In the genomic region with DNA sequence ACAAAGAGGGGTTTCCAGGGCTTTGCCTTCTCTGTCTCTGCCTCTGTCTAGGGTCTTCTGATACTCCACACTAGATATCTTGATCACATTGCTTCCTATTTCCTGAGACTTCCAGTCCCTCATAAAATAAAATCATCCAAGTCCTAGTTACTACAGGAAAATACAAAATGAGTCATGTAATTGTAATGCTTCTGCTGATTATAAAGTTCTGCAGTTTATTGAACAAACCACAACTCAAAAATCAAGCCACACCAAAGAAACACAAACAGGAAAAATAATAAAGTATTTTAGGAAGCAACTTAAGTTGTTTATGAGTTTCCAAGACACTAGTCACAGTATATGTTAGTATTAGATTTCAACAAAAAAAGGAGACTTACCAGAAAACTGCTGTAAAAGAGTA, we compare ENCODE assay signal across 19 cellular contexts.
"Had no signal": no experiment of that assay in that cellular context is flagged by ENCODE, and none has a peak within 500 bp of the region (broad histone marks: within the 10 kb centered on the region; RNA-seq: fewer than 3 reads in every experiment).

No MANE protein-coding gene starts in this region.

- H3K36me3 ChIP-seq: ascending aorta, cardiac muscle cell, lower lobe of right lung, upper lobe of right lung had no signal

- H3K27ac ChIP-seq: ascending aorta, cardiac muscle cell, foreskin keratinocyte, lower lobe of right lung, parathyroid adenoma, upper lobe of right lung had no signal

- H3K27me3 ChIP-seq: ascending aorta, cardiac muscle cell, foreskin keratinocyte, upper lobe of right lung had no signal

- H3K9ac ChIP-seq: parathyroid adenoma had no signal

- DNase-seq: activated CD4-positive, alpha-beta T cell treated with anti-CD3 and anti-CD28 coated beads, Interleukin-2, amount 10 ng/mL, durations not matched to agents 7 days and 5 days; activated CD8-positive, alpha-beta memory T cell treated with anti-CD3 and anti-CD28 coated beads, Interleukin-2, amount 50 U/mL, for 4 hours; activated CD8-positive, alpha-beta T cell treated with anti-CD3 and anti-CD28 coated beads, Interleukin-2, amount 10 ng/mL, durations not matched to agents 7 days and 5 days; activated effector memory CD4-positive, alpha-beta T cell treated with Interleukin-2 at 50 U/mL for 16 hours; activated naive CD4-positive, alpha-beta T cell treated with anti-CD3 and anti-CD28 coated beads, Interleukin-2, amount 50 U/mL, for 16 hours; activated T-cell treated with anti-CD3 and anti-CD28 coated beads, Interleukin-2, amount 50 U/mL, for 48 hours; glutamatergic neuron; hippocampal formation; islet precursor cell; lower lobe of right lung; stimulated activated naive CD4-positive, alpha-beta T cell; upper lobe of right lung had no signal

- H3K9me3 ChIP-seq: lower lobe of right lung, upper lobe of right lung had no signal

- H3K4me1 ChIP-seq: ascending aorta, foreskin keratinocyte, lower lobe of right lung, parathyroid adenoma, upper lobe of right lung had no signal

- ATAC-seq: activated CD4-positive, CD25-positive, alpha-beta regulatory T cell treated with anti-CD3 and anti-CD28 coated beads, Interleukin-2, amount 50 U/mL, for 24 hours; activated CD8-positive, alpha-beta T cell treated with anti-CD3 and anti-CD28 coated beads, Interleukin-2, amount 10 ng/mL, durations not matched to agents 7 days and 5 days; esophagus mucosa; foreskin keratinocyte; lower lobe of right lung; natural killer cell treated with Interleukin-12 subunit alpha and Interleukin-12 subunit beta and Interleukin-15 and Interleukin-18, amount 100 ng/mL, for 72 hours; upper lobe of right lung had no signal

- H3K4me3 ChIP-seq: ascending aorta, cardiac muscle cell, lower lobe of right lung, upper lobe of right lung had no signal
